Comparison of ENCODE assay signal across 1 cellular context in the genomic region with DNA sequence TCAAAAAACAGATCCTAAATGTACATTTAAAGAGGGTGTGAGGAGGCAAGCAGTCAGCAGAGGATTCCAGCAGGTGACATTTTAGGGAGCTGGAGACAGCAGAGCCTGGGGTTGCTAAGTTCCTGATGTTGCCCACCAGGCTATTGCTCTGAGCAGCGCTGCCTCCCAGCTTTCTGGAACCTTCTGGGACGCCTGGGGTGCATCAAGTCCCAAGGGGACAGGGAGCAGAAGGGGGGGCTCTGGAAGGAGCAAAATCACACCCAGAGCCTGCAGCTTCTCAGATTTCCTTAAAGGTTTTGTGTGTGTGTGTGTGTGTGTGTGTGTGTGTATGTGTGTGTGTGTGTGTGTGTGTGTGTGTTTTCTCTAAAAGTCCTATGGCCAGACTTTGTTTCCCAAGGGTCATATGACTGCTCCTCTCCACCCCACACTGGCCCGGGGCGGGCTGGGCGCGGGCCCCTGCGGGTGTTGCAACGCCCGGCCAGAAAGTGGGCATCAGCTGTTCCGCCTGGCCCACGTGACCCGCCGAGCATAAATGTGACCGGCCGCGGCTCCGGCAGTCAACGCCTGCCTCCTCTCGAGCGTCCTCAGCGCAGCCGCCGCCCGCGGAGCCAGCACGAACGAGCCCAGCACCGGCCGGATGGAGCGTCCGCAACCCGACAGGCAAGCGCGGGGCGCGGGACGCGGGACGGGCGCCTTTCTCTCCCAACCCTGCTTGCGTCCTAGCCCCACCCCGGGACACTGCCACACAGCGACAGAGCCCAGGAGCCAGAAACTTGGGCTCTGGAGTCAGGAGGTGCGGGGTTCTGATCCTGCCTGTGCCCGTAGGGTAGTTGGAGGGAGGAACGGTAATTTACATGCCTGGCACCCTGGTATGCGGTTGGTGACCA.
TF ChIP-seq lines count a peak whose summit lies in the region.

Gene HMOX1, plus strand, starts transcription at position 560 of the 887 bp plus-strand sequence. Its CDS starts 78 bp downstream, at position 638.

TF ChIP-seq in HepG2, 621 proteins besides CTCF, POLR2A, EP300 and RAD21 (continued from another document and continues in another):
- TF ChIP-seq ARID4A (CRISPR knock-in tag; IDR thresholded peaks at IDR 0.05; ENCODE audit: borderline replicate concordance), result peak; percentile 91
- TF ChIP-seq JUN (CRISPR knock-in tag; IDR thresholded peaks at IDR 0.05), result no peak
- no peak for TF ChIP-seq PAWR (CRISPR knock-in tag; IDR thresholded peaks at IDR 0.05; ENCODE audit: borderline replicate concordance)
- TF ChIP-seq ZNF124 (CRISPR knock-in tag; IDR thresholded peaks at IDR 0.05), result peak; percentile 66; the same call in 1 of the 2 replicates
- TF ChIP-seq ZNF761 (CRISPR knock-in tag; conservative IDR thresholded peaks at IDR 0.05), result 0 out of 2 replicates have a peak, but pooled peaks have one; percentile 55
- TF ChIP-seq RFXAP (CRISPR knock-in tag; IDR thresholded peaks at IDR 0.05; ENCODE audit: borderline replicate concordance), result 0 out of 2 replicates have a peak, but pooled peaks have one; percentile 62
- peak; percentile 54 for TF ChIP-seq ZBTB7B (CRISPR knock-in tag; IDR thresholded peaks at IDR 0.05)
- TF ChIP-seq, protein P1, sequence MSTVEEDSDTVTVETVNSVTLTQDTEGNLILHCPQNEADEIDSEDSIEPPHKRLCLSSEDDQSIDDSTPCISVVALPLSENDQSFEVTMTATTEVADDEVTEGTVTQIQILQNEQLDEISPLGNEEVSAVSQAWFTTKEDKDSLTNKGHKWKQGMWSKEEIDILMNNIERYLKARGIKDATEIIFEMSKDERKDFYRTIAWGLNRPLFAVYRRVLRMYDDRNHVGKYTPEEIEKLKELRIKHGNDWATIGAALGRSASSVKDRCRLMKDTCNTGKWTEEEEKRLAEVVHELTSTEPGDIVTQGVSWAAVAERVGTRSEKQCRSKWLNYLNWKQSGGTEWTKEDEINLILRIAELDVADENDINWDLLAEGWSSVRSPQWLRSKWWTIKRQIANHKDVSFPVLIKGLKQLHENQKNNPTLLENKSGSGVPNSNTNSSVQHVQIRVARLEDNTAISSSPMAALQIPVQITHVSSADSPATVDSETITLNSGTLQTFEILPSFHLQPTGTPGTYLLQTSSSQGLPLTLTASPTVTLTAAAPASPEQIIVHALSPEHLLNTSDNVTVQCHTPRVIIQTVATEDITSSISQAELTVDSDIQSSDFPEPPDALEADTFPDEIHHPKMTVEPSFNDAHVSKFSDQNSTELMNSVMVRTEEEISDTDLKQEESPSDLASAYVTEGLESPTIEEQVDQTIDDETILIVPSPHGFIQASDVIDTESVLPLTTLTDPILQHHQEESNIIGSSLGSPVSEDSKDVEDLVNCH (CRISPR knock-in tag; IDR thresholded peaks at IDR 0.05), result no peak
- TF ChIP-seq ZNF121 (CRISPR knock-in tag; IDR thresholded peaks at IDR 0.05), result 0 out of 2 replicates have a peak, but pooled peaks have one; percentile 18
- TF ChIP-seq, protein P2, sequence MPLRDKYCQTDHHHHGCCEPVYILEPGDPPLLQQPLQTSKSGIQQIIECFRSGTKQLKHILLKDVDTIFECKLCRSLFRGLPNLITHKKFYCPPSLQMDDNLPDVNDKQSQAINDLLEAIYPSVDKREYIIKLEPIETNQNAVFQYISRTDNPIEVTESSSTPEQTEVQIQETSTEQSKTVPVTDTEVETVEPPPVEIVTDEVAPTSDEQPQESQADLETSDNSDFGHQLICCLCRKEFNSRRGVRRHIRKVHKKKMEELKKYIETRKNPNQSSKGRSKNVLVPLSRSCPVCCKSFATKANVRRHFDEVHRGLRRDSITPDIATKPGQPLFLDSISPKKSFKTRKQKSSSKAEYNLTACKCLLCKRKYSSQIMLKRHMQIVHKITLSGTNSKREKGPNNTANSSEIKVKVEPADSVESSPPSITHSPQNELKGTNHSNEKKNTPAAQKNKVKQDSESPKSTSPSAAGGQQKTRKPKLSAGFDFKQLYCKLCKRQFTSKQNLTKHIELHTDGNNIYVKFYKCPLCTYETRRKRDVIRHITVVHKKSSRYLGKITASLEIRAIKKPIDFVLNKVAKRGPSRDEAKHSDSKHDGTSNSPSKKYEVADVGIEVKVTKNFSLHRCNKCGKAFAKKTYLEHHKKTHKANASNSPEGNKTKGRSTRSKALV (CRISPR knock-in tag; IDR thresholded peaks at IDR 0.05), result peak; percentile 69; the same call in 1 of the 2 replicates
- TF ChIP-seq, protein P3, sequence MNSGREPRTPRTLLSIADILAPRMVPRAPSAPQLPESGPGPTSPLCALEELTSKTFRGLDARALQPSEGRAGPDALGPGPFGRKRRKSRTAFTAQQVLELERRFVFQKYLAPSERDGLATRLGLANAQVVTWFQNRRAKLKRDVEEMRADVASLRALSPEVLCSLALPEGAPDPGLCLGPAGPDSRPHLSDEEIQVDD (CRISPR knock-in tag; IDR thresholded peaks at IDR 0.05; ENCODE audit: borderline replicate concordance), result no peak
- peak; percentile 49; the same call in 1 of the 2 replicates for TF ChIP-seq ZBTB20 (CRISPR knock-in tag; IDR thresholded peaks at IDR 0.05; ENCODE audit: borderline replicate concordance, low read depth)
- peak; percentile 49; the same call in 1 of the 2 replicates for TF ChIP-seq SP5 (CRISPR knock-in tag; IDR thresholded peaks at IDR 0.05; ENCODE audit: borderline replicate concordance, low read depth)
- no peak for TF ChIP-seq KLF13 (CRISPR knock-in tag; IDR thresholded peaks at IDR 0.05)
- TF ChIP-seq RELA (CRISPR knock-in tag; IDR thresholded peaks at IDR 0.05), result no peak
- TF ChIP-seq ZBTB26 (CRISPR knock-in tag; IDR thresholded peaks at IDR 0.05; ENCODE audit: borderline replicate concordance), result peak; percentile 15; the same call in 1 of the 2 replicates
- TF ChIP-seq, protein P4, sequence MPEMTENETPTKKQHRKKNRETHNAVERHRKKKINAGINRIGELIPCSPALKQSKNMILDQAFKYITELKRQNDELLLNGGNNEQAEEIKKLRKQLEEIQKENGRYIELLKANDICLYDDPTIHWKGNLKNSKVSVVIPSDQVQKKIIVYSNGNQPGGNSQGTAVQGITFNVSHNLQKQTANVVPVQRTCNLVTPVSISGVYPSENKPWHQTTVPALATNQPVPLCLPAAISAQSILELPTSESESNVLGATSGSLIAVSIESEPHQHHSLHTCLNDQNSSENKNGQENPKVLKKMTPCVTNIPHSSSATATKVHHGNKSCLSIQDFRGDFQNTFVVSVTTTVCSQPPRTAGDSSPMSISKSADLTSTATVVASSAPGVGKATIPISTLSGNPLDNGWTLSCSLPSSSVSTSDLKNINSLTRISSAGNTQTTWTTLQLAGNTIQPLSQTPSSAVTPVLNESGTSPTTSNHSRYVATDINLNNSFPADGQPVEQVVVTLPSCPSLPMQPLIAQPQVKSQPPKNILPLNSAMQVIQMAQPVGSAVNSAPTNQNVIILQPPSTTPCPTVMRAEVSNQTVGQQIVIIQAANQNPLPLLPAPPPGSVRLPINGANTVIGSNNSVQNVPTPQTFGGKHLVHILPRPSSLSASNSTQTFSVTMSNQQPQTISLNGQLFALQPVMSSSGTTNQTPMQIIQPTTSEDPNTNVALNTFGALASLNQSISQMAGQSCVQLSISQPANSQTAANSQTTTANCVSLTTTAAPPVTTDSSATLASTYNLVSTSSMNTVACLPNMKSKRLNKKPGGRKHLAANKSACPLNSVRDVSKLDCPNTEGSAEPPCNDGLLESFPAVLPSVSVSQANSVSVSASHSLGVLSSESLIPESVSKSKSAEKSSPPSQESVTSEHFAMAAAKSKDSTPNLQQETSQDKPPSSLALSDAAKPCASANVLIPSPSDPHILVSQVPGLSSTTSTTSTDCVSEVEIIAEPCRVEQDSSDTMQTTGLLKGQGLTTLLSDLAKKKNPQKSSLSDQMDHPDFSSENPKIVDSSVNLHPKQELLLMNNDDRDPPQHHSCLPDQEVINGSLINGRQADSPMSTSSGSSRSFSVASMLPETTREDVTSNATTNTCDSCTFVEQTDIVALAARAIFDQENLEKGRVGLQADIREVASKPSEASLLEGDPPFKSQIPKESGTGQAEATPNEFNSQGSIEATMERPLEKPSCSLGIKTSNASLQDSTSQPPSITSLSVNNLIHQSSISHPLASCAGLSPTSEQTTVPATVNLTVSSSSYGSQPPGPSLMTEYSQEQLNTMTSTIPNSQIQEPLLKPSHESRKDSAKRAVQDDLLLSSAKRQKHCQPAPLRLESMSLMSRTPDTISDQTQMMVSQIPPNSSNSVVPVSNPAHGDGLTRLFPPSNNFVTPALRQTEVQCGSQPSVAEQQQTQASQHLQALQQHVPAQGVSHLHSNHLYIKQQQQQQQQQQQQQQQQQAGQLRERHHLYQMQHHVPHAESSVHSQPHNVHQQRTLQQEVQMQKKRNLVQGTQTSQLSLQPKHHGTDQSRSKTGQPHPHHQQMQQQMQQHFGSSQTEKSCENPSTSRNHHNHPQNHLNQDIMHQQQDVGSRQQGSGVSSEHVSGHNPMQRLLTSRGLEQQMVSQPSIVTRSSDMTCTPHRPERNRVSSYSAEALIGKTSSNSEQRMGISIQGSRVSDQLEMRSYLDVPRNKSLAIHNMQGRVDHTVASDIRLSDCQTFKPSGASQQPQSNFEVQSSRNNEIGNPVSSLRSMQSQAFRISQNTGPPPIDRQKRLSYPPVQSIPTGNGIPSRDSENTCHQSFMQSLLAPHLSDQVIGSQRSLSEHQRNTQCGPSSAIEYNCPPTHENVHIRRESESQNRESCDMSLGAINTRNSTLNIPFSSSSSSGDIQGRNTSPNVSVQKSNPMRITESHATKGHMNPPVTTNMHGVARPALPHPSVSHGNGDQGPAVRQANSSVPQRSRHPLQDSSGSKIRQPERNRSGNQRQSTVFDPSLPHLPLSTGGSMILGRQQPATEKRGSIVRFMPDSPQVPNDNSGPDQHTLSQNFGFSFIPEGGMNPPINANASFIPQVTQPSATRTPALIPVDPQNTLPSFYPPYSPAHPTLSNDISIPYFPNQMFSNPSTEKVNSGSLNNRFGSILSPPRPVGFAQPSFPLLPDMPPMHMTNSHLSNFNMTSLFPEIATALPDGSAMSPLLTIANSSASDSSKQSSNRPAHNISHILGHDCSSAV (CRISPR knock-in tag; IDR thresholded peaks at IDR 0.05; ENCODE audit: borderline replicate concordance), result no peak
- TF ChIP-seq ATF7-NPFF (CRISPR knock-in tag; IDR thresholded peaks at IDR 0.05; ENCODE audit: low read depth), result 0 out of 2 replicates have a peak, but pooled peaks have one; percentile 37
- peak; percentile 67; the same call in 1 of the 2 replicates for TF ChIP-seq ZNF777 (CRISPR knock-in tag; IDR thresholded peaks at IDR 0.05)
- TF ChIP-seq, protein P5, sequence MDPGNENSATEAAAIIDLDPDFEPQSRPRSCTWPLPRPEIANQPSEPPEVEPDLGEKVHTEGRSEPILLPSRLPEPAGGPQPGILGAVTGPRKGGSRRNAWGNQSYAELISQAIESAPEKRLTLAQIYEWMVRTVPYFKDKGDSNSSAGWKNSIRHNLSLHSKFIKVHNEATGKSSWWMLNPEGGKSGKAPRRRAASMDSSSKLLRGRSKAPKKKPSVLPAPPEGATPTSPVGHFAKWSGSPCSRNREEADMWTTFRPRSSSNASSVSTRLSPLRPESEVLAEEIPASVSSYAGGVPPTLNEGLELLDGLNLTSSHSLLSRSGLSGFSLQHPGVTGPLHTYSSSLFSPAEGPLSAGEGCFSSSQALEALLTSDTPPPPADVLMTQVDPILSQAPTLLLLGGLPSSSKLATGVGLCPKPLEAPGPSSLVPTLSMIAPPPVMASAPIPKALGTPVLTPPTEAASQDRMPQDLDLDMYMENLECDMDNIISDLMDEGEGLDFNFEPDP (CRISPR knock-in tag; conservative IDR thresholded peaks at IDR 0.05), result no peak
- 0 out of 2 replicates have a peak, but pooled peaks have one; percentile 31 for TF ChIP-seq ZNF766 (CRISPR knock-in tag; IDR thresholded peaks at IDR 0.05; ENCODE audit: borderline replicate concordance)
- TF ChIP-seq ZNF276 (CRISPR knock-in tag; IDR thresholded peaks at IDR 0.05; ENCODE audit: low read depth), result 0 out of 2 replicates have a peak, but pooled peaks have one; percentile 84
- TF ChIP-seq ZNF33A (CRISPR knock-in tag; IDR thresholded peaks at IDR 0.05; ENCODE audit: borderline replicate concordance), result no peak
- no peak for TF ChIP-seq ZNF7 (CRISPR knock-in tag; IDR thresholded peaks at IDR 0.05)
- peak; percentile 65; the same call in 1 of the 2 replicates for TF ChIP-seq NFKB2 (CRISPR knock-in tag; IDR thresholded peaks at IDR 0.05; ENCODE audit: borderline replicate concordance)
- TF ChIP-seq MYNN (CRISPR knock-in tag; IDR thresholded peaks at IDR 0.05; ENCODE audit: low read depth), result no peak
